ENCODE assay signal across 13 cellular contexts in genomic region chr2:58871469-58872142, GRCh38.
DNase-seq lines count a peak whose midpoint lies in the region; ATAC-seq and TF ChIP-seq lines count a peak whose summit lies in the region.
"Had no signal": no experiment of that assay in that cellular context is flagged by ENCODE, and none has a peak within 500 bp of the region (broad histone marks: within the 10 kb centered on the region; RNA-seq: fewer than 3 reads in every experiment).

No MANE protein-coding gene starts in this region.

- H3K79me2 ChIP-seq in H9 (ENCODE audit: insufficient read depth, low read length) = no peaks in the 10 kb centered on the region; the same call in 1 of the 2 replicates
- H3K79me2 ChIP-seq in PC-3 (ENCODE audit: low read length) = no peaks in the 10 kb centered on the region
- no peaks in the 10 kb centered on the region for H3K79me2 ChIP-seq in neural progenitor cell (ENCODE audit: low read depth)

- no peaks in the 10 kb centered on the region for H3K79me1 ChIP-seq in H9 (ENCODE audit: insufficient read depth, low read depth, low read length, poor library complexity, severe bottlenecking)

- no peak overlapping the region for H3K4me2 ChIP-seq in H9 (ENCODE audit: insufficient read depth, insufficient read length, low read length)
- H3K4me2 ChIP-seq in PC-3 (ENCODE audit: low read length) = no peak overlapping the region
- H3K4me2 ChIP-seq in neural progenitor cell = no peak overlapping the region

- H2BK120ac ChIP-seq in H9 (ENCODE audit: low read depth, low read length, poor library complexity, severe bottlenecking) = no peak overlapping the region

- no CpG with 5 or more reads among the region's 4 CpGs for WGBS in H9 (ENCODE audit: extremely low coverage, insufficient read length, low lambda C conversion rate)

- H4K8ac ChIP-seq in H9 (replicated peaks; ENCODE audit: insufficient read length, low read depth, low read length) = no peak overlapping the region

- no peak overlapping the region for H3K27ac ChIP-seq in H9 (ENCODE audit: insufficient read length, low read depth, low read length)
- no peak overlapping the region for H3K27ac ChIP-seq in PC-3 (ENCODE audit: low read length)
- H3K27ac ChIP-seq in neural progenitor cell = no peak overlapping the region
- H3K27ac ChIP-seq: tibial artery had no signal

- no peaks in the 10 kb centered on the region for H3K9me2 ChIP-seq in PC-3 (replicated peaks; ENCODE audit: low read length)

- no peaks in the 10 kb centered on the region for H3K36me3 Mint-ChIP-seq in H9 (ENCODE audit: insufficient read depth in 1 of 3, low read depth in 3 of 3)
- H3K36me3 Mint-ChIP-seq in neural progenitor cell = no peaks in the 10 kb centered on the region
- H3K36me3 Mint-ChIP-seq: brain had no signal

- H4K20me1 ChIP-seq in H9 (ENCODE audit: control insufficient read depth, insufficient read depth, insufficient read length) = no peaks in the 10 kb centered on the region
- H4K20me1 ChIP-seq in PC-3 (ENCODE audit: low read length) = no peaks in the 10 kb centered on the region
- H4K20me1 ChIP-seq in neural progenitor cell (ENCODE audit: low read depth) = no peaks in the 10 kb centered on the region

- TF ChIP-seq CTCF in H9 (conservative IDR thresholded peaks at IDR 0.05) (peak; percentile 71), PC-3 (conservative IDR thresholded peaks at IDR 0.05; ENCODE audit: low read depth, low read length) (peak; percentile 62), neural progenitor cell (IDR thresholded peaks at IDR 0.05) (peak; percentile 53)

- intact Hi-C loops in PC-3 (cut with micrococcal nuclease) = loop anchor here (5.0 to 10.0 kb wide), 2 partner anchors 107 to 299 kb away; no protein-coding TSS in a partner anchor
- intact Hi-C loops in posterior vena cava (cut with DNase I) = no loop called here

- H3T11ph ChIP-seq in H9 (ENCODE audit: low read length) = no peak overlapping the region

- no peak overlapping the region for H3K18ac ChIP-seq in H9 (ENCODE audit: insufficient read length, low read depth, low read length)

- H3K27me3 Mint-ChIP-seq in H9 (ENCODE audit: low read depth) (peaks cover 11% of the 10 kb centered on the region), neural progenitor cell (ENCODE audit: insufficient read depth, low read depth) (no peaks in the 10 kb centered on the region)
- H3K27me3 Mint-ChIP-seq: brain had no signal

- ATAC-seq in PC-3 = no peak
- ATAC-seq: left ventricle myocardium superior had no signal

- no peak overlapping the region for H3K23ac ChIP-seq in H9 (ENCODE audit: insufficient read length, low read depth, low read length)

- no peak overlapping the region for H2BK12ac ChIP-seq in H9 (ENCODE audit: insufficient read length, low read depth, low read length)

- H2AFZ ChIP-seq in H9 (ENCODE audit: low read length) (no peak overlapping the region), PC-3 (ENCODE audit: low read length) (no peak overlapping the region), neural progenitor cell (replicated peaks) (no peak overlapping the region)

- H3K56ac ChIP-seq in H9 (ENCODE audit: insufficient read length, low read depth, low read length) = no peak overlapping the region

- no TSS peak for BruUV-seq in PC-3 (replicated peaks; lab: Mats Ljungman, UMichigan)

- no peak overlapping the region for H4K5ac ChIP-seq in H9 (ENCODE audit: insufficient read length, low read depth, low read length)

- H3K27me3 ChIP-seq in H9 (ENCODE audit: insufficient read depth, low read length) (no peaks in the 10 kb centered on the region), PC-3 (ENCODE audit: low read length) (peaks cover 29% of the 10 kb centered on the region; the same call in 1 of the 2 replicates), neural progenitor cell (no peaks in the 10 kb centered on the region)
- H3K27me3 ChIP-seq: tibial artery had no signal

- no peak overlapping the region for H4K91ac ChIP-seq in H9 (ENCODE audit: insufficient read length, low read depth, low read length)

- POLR2A ChIA-PET in PC-3 (lab: Charles Lee; ENCODE audit: unreplicated experiment) = no interaction called here

- no peak overlapping the region for H3K9ac ChIP-seq in H9 (ENCODE audit: extremely low read depth, insufficient read length, low read length)
- H3K9ac ChIP-seq in PC-3 (ENCODE audit: low read length) = no peak overlapping the region
- no peak overlapping the region for H3K9ac ChIP-seq in neural progenitor cell

- H3K9me3 ChIP-seq in H9 (ENCODE audit: control insufficient read depth, low read depth, low read length) = no peaks in the 10 kb centered on the region
- no peaks in the 10 kb centered on the region for H3K9me3 ChIP-seq in PC-3 (ENCODE audit: low read length)
- no peaks in the 10 kb centered on the region for H3K9me3 ChIP-seq in neural progenitor cell (ENCODE audit: low read depth)
- H3K9me3 ChIP-seq: HAP-1, tibial artery had no signal

- H2BK20ac ChIP-seq in H9 (ENCODE audit: low read depth, low read length, poor library complexity, severe bottlenecking) = no peak overlapping the region

- no peak overlapping the region for H3K4me3 ChIP-seq in PC-3 (ENCODE audit: low read length)
- H3K4me3 ChIP-seq in neural progenitor cell = no peak overlapping the region
- H3K4me3 ChIP-seq: HAP-1, tibial artery had no signal

- H2BK15ac ChIP-seq in H9 (ENCODE audit: low read depth, low read length) = no peak overlapping the region

- no peak overlapping the region for H2AK5ac ChIP-seq in H9 (ENCODE audit: insufficient read length, low read length)

- H3K36me3 ChIP-seq in PC-3 (ENCODE audit: low read depth, low read length) = no peaks in the 10 kb centered on the region
- H3K36me3 ChIP-seq in neural progenitor cell = no peaks in the 10 kb centered on the region
- H3K36me3 ChIP-seq: HAP-1, tibial artery had no signal

- no peaks in the 10 kb centered on the region for H3K23me2 ChIP-seq in H9 (ENCODE audit: insufficient read length, low read depth, low read length, poor library complexity, severe bottlenecking)

- no peak overlapping the region for H3K4me3 Mint-ChIP-seq in H9
- no peak overlapping the region for H3K4me3 Mint-ChIP-seq in neural progenitor cell
- H3K4me3 Mint-ChIP-seq: brain had no signal

- H3K14ac ChIP-seq in H9 (ENCODE audit: insufficient read depth, low read length) = no peak overlapping the region

- no peak overlapping the region for H3K4ac ChIP-seq in H9 (ENCODE audit: low read depth, low read length)

- H3K27ac Mint-ChIP-seq in H9 (no peak overlapping the region), neural progenitor cell (no peak overlapping the region)
- H3K27ac Mint-ChIP-seq: brain had no signal

- H3F3A ChIP-seq in PC-3 (ENCODE audit: low read length, unreplicated experiment) (no peaks in the 10 kb centered on the region), neural progenitor cell (ENCODE audit: low read depth) (no peaks in the 10 kb centered on the region)

- peak; percentile 7 for DNase-seq in NCI-H146 (lab: John Stamatoyannopoulos, UW)
- no peak for DNase-seq in NCI-H146 treated with DMSO at 0.1 percent for 48 hours (lab: John Stamatoyannopoulos, UW; ENCODE audit: unreplicated experiment)
- no peak for DNase-seq in H9
- peak; percentile 25 for DNase-seq in PC-3
- DNase-seq in neural progenitor cell (ENCODE audit: low spot score) = peak; percentile 27
- no peak for DNase-seq in NCI-H1417 treated with DMSO at 0.1 percent for 48 hours (lab: John Stamatoyannopoulos, UW)
- no peak for DNase-seq in GOT3 (lab: John Stamatoyannopoulos, UW)
- DNase-seq in posterior vena cava (ENCODE audit: low spot score) = no peak
- DNase-seq: left ventricle myocardium superior, posterior cingulate gyrus, tibial artery had no signal

- CTCF ChIA-PET in PC-3 (lab: Charles Lee) = interaction anchor here (0.6 to 0.7 kb wide), 3 partner anchors 372 to 742 kb away, joined by 3 to 5 read pairs (median 3); no protein-coding TSS in a partner anchor

- H3K4me1 Mint-ChIP-seq in H9 = peaks cover 41% of the 10 kb centered on the region in 2 experiments
- peaks cover 12% of the 10 kb centered on the region for H3K4me1 Mint-ChIP-seq in neural progenitor cell

- H3K4me1 ChIP-seq in H9 (ENCODE audit: insufficient read depth, low read length) = peaks cover 4% of the 10 kb centered on the region; the same call in 1 of the 2 replicates
- H3K4me1 ChIP-seq in PC-3 (ENCODE audit: insufficient read depth, low read length) = no peaks in the 10 kb centered on the region
- peaks cover 5% of the 10 kb centered on the region for H3K4me1 ChIP-seq in neural progenitor cell
- H3K4me1 ChIP-seq: HAP-1, tibial artery had no signal

- H2BK5ac ChIP-seq in H9 (ENCODE audit: insufficient read length, low read length) = no peak overlapping the region

- no peaks in the 10 kb centered on the region for H3K9me3 Mint-ChIP-seq in H9
- H3K9me3 Mint-ChIP-seq in neural progenitor cell = no peaks in the 10 kb centered on the region

Comparison
In these comparisons a context has a peak if more than half of its experiments do, and no peak if none do; other contexts are left out.
1. DNase-seq: peak in NCI-H146 (single experiment), PC-3 (single experiment) and neural progenitor cell (single experiment); none in NCI-H146 treated with DMSO at 0.1 percent for 48 hours (single experiment), H9 (single experiment), NCI-H1417 treated with DMSO at 0.1 percent for 48 hours (single experiment), GOT3 (single experiment) and posterior vena cava (single experiment).
2. Peak in every context shown above with its lines, with median percentiles within 50 percentile points of each other: CTCF ChIP-seq.